18 cellular contexts compared by ENCODE assay signal in the genomic region with DNA sequence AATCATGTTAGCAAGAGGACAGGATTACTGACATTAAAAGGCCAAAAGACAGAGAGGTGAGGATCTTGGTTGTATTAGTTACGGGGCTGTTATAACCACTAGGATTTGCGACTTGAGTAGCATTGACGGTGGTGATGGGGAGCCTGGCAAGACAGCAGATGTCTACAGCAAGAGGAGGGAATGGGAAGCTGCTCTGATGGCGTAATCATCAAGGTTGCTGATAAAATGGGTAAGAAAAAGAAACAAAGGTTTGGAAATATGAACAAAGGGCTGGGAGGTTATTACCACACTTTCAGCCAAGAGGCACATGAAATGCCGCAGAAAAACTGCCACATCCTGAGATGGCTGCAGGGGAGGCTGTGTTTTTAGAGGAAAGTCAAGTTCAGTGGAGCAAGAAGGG. TPM values are rescaled to one million over a fixed set of nuclear protein-coding genes. Genes with fewer than 3 reads are reported as not detected.
DNase-seq lines count a peak whose midpoint lies in the region; TF ChIP-seq lines count a peak whose summit lies in the region.
"Had no signal": no experiment of that assay in that cellular context is flagged by ENCODE, and none has a peak within 500 bp of the region (broad histone marks: within the 10 kb centered on the region; RNA-seq: fewer than 3 reads in every experiment).

No MANE protein-coding gene starts in this region.

- H3K79me2 ChIP-seq in mammary epithelial cell (ENCODE audit: insufficient read depth, low read length), result no peaks in the 10 kb centered on the region

- no peaks in the 10 kb centered on the region for H4K20me1 ChIP-seq in mammary epithelial cell (ENCODE audit: insufficient read depth, low read length)
- H4K20me1 ChIP-seq: BLaER1 had no signal

- no peak overlapping the region for H3K4me3 ChIP-seq in mammary epithelial cell (replicated peaks in 1 of 3; ENCODE audit: insufficient read depth in 1 of 3, low read depth in 2 of 3, low read length in 3 of 3)
- H3K4me3 ChIP-seq: BLaER1 had no signal

- no peaks in the 10 kb centered on the region for H3K36me3 ChIP-seq in mammary epithelial cell (ENCODE audit: insufficient read depth, low read length)
- H3K36me3 ChIP-seq: BLaER1 had no signal

- WGBS in mammary epithelial cell (ENCODE audit: low coverage, missing lambda C conversion rate), result 92% methylated on average over 5 of the region's 5 CpGs

- peaks cover 2% of the 10 kb centered on the region for H3K27me3 ChIP-seq in mammary epithelial cell (ENCODE audit: insufficient read depth, low read length)
- H3K27me3 ChIP-seq: BLaER1 had no signal

- intact Hi-C loops in mammary epithelial cell (cut with micrococcal nuclease), result loop anchor here (5.0 kb wide), 1 partner anchor 442 kb away; a partner anchor contains a TSS

- no peak for TF ChIP-seq CTCF in mammary epithelial cell (conservative IDR thresholded peaks at IDR 0.05 in 1 of 2, IDR thresholded peaks at IDR 0.05 in 1 of 2; ENCODE audit: extremely low read depth in 1 of 2, insufficient read depth in 1 of 2, low read depth in 1 of 2, low read length in 2 of 2)

- in situ Hi-C loops in mammary epithelial cell (cut with MboI; ENCODE audit: low sequenced_read_pairs in 2 of 2) (no loop called here), KBM-7 (cut with MboI; ENCODE audit: low pct_unique_long_range_greater_than_20kb, low sequenced_read_pairs) (no loop called here)

- no peaks in the 10 kb centered on the region for H3K9me3 ChIP-seq in mammary epithelial cell (replicated peaks; ENCODE audit: insufficient read depth, low read length)

- no peak overlapping the region for H3K27ac ChIP-seq in mammary epithelial cell (ENCODE audit: insufficient read depth, low read depth, low read length)
- H3K27ac ChIP-seq: BLaER1 had no signal

- DNase-seq in SIG-M5 treated with dmso at 0.1 percent for 504 hours (lab: John Stamatoyannopoulos, UW; ENCODE audit: unreplicated experiment) (peak; percentile 29), SIG-M5 (lab: John Stamatoyannopoulos, UW) (no peak), OCI-M1 (lab: John Stamatoyannopoulos, UW) (peak; percentile 12), mammary epithelial cell (no peak), midbrain (lab: John Stamatoyannopoulos, UW) (no peak), mesenteric fat pad (ENCODE audit: low spot score) (no peak), KBM-7 (no peak)
- DNase-seq: 8988T; AML-193; Caco-2; CD8-positive, alpha-beta memory T cell; DND-41; GDM1; HCEC 1CT; HFFc6; IMR-90 had no signal

- H3K9ac ChIP-seq in mammary epithelial cell (ENCODE audit: insufficient read depth, low read length), result no peak overlapping the region
- H3K9ac ChIP-seq: BLaER1 had no signal

- peak overlapping the region; percentile 49 for H2AFZ ChIP-seq in mammary epithelial cell (ENCODE audit: low read depth, low read length)

- peaks cover 14% of the 10 kb centered on the region for H3K4me1 ChIP-seq in mammary epithelial cell (ENCODE audit: insufficient read depth, low read length)
- H3K4me1 ChIP-seq: BLaER1, Caco-2 had no signal

- H3K4me2 ChIP-seq in mammary epithelial cell (ENCODE audit: insufficient read depth, low read depth, low read length), result no peak overlapping the region
- H3K4me2 ChIP-seq: BLaER1 had no signal

- no TSS peak for BruUV-seq in mammary epithelial cell (replicated peaks; lab: Mats Ljungman, UMichigan)

- dilution Hi-C loops in mammary epithelial cell (cut with HindIII; ENCODE audit: low sequenced_read_pairs), result no loop called here

- CTCF ChIA-PET in mammary epithelial cell (lab: Charles Lee; ENCODE audit: low non-redundant PET), result no interaction called here

RNA-seq across cellular contexts. Expression of a gene that starts 33.9 kb away (rescaled TPM):
- total RNA-seq in mammary epithelial cell (not detected), mesenteric fat pad (not detected)
- polyA plus RNA-seq in mammary epithelial cell, result not detected
- polyA minus RNA-seq in mammary epithelial cell, result not detected
- total RNA-seq: CD8-positive, alpha-beta memory T cell; H4; HFFc6; IMR-90 had no signal
- polyA plus RNA-seq: CD8-positive, alpha-beta memory T cell; IMR-90 had no signal

Comparison
In these comparisons a context has a peak if more than half of its experiments do, and no peak if none do; other contexts are left out.
1. DNase-seq: peak in SIG-M5 treated with dmso at 0.1 percent for 504 hours (single experiment) and OCI-M1 (single experiment); none in SIG-M5 (single experiment), mammary epithelial cell (single experiment), midbrain (single experiment), mesenteric fat pad (single experiment) and KBM-7 (single experiment).